ENCODE assay signal across 9 cellular contexts in genomic region chr6:11364971-11365397, GRCh38.
DNase-seq lines count a peak whose midpoint lies in the region; ATAC-seq and TF ChIP-seq lines count a peak whose summit lies in the region.
"Had no signal": no experiment of that assay in that cellular context is flagged by ENCODE, and none has a peak within 500 bp of the region (broad histone marks: within the 10 kb centered on the region; RNA-seq: fewer than 3 reads in every experiment).

No MANE protein-coding gene starts in this region.

- H3K4me1 Mint-ChIP-seq in activated B cell treated with CpG ODN at 0.5 μM for 24 hours: peaks cover 90% of the 10 kb centered on the region
- peaks cover 98% of the 10 kb centered on the region for H3K4me1 Mint-ChIP-seq in stimulated activated effector memory CD8-positive, alpha-beta T cell treated with anti-CD3 and anti-CD28 coated beads, Interleukin-12 subunit alpha, Interleukin-12 subunit beta, amount 100 ng/mL, for 72 hours

- no peaks in the 10 kb centered on the region for H3K27me3 Mint-ChIP-seq in activated B cell treated with CpG ODN at 0.5 μM for 24 hours

- in situ Hi-C loops in GM13976 (cut with MboI; ENCODE audit: low sequenced_read_pairs, unreplicated experiment): no loop called here

- peaks cover 61% of the 10 kb centered on the region for H3K36me3 Mint-ChIP-seq in activated B cell treated with CpG ODN at 0.5 μM for 24 hours (ENCODE audit: low read depth)
- H3K36me3 Mint-ChIP-seq in stimulated activated effector memory CD8-positive, alpha-beta T cell treated with anti-CD3 and anti-CD28 coated beads, Interleukin-12 subunit alpha, Interleukin-12 subunit beta, amount 100 ng/mL, for 72 hours: peaks cover 17% of the 10 kb centered on the region

- CTCF ChIA-PET in activated B cell treated with CpG ODN at 0.5 μM for 24 hours (lab: Charles Lee): interaction anchor here (1.7 kb wide), 1 partner anchor 131 kb away, joined by 6 read pairs; no protein-coding TSS in a partner anchor

- POLR2A ChIA-PET in activated B cell treated with CpG ODN at 0.5 μM for 24 hours (lab: Charles Lee): interaction anchor here (0.6 to 2.1 kb wide), 3 partner anchors 17 to 128 kb away, joined by 3 to 12 read pairs (median 7); no protein-coding TSS in a partner anchor

- H3K27ac Mint-ChIP-seq in activated B cell treated with CpG ODN at 0.5 μM for 24 hours: peak overlapping the region; percentile 36
- H3K27ac Mint-ChIP-seq in stimulated activated effector memory CD8-positive, alpha-beta T cell treated with anti-CD3 and anti-CD28 coated beads, Interleukin-12 subunit alpha, Interleukin-12 subunit beta, amount 100 ng/mL, for 72 hours: peak overlapping the region; percentile 88

- H3K27ac ChIP-seq in caudate nucleus (ENCODE audit: low read depth, low read length): peak overlapping the region; percentile 49

- H3K4me3 Mint-ChIP-seq in activated B cell treated with CpG ODN at 0.5 μM for 24 hours: no peak overlapping the region
- H3K4me3 Mint-ChIP-seq in stimulated activated effector memory CD8-positive, alpha-beta T cell treated with anti-CD3 and anti-CD28 coated beads, Interleukin-12 subunit alpha, Interleukin-12 subunit beta, amount 100 ng/mL, for 72 hours: peak overlapping the region; percentile 66

- intact Hi-C loops in activated B cell treated with CpG ODN at 0.5 μM for 24 hours (cut with micrococcal nuclease): no loop called here

- no peak for ATAC-seq in activated B cell treated with CpG ODN at 0.5 μM for 24 hours (ENCODE audit: low read depth)
- no peak for ATAC-seq in stimulated activated effector memory CD8-positive, alpha-beta T cell treated with anti-CD3 and anti-CD28 coated beads, Interleukin-12 subunit alpha, Interleukin-12 subunit beta, amount 100 ng/mL, for 72 hours

- DNase-seq in activated B cell treated with CpG ODN at 0.5 μM for 24 hours (no peak), caudate nucleus (lab: John Stamatoyannopoulos, UW) (no peak), kidney tubule cell (ENCODE audit: low spot score) (peak; percentile 87), 8988T (no peak), midbrain (lab: John Stamatoyannopoulos, UW) (no peak), GM13976 (ENCODE audit: low spot score) (no peak)
- DNase-seq in stimulated activated effector memory CD8-positive, alpha-beta T cell treated with anti-CD3 and anti-CD28 coated beads, Interleukin-12 subunit alpha, Interleukin-12 subunit beta, amount 100 ng/mL, for 72 hours (ENCODE audit: low spot score in 2 of 2): no peak
- DNase-seq: DND-41, GOT3 had no signal

- H3K9me3 Mint-ChIP-seq in activated B cell treated with CpG ODN at 0.5 μM for 24 hours: peaks cover 2% of the 10 kb centered on the region
- peaks cover 4% of the 10 kb centered on the region for H3K9me3 Mint-ChIP-seq in stimulated activated effector memory CD8-positive, alpha-beta T cell treated with anti-CD3 and anti-CD28 coated beads, Interleukin-12 subunit alpha, Interleukin-12 subunit beta, amount 100 ng/mL, for 72 hours

- TF ChIP-seq CTCF in activated B cell treated with CpG ODN at 0.5 μM for 24 hours (IDR thresholded peaks at IDR 0.05) (no peak), GM13976 (IDR thresholded peaks at IDR 0.05; ENCODE audit: borderline replicate concordance, control extremely low read depth, extremely low read depth, insufficient read depth, missing control alignments) (no peak)
